Comparison of ENCODE assay signal across 8 cellular contexts in genomic region chr5:141417494-141418172, GRCh38. TPM values are rescaled to one million over a fixed set of nuclear protein-coding genes. Genes with fewer than 3 reads are reported as not detected.
DNase-seq lines count a peak whose midpoint lies in the region; ATAC-seq and TF ChIP-seq lines count a peak whose summit lies in the region.
"Not testable (repeated sequence)": the region's sequence is repeated elsewhere in the genome, so short reads cannot be mapped to it uniquely, and the experiment has no call there.

TSS of gene PCDHGB7 (plus strand) at chr5:141417677. CDS start at chr5:141417860, 183 bp downstream.

- not testable (repeated sequence) for H3K9ac ChIP-seq in colonic mucosa (ENCODE audit: low read depth in 2 of 2, low read length in 2 of 2)

- H3K4me1 Mint-ChIP-seq in immature natural killer cell, result peaks cover 37 to 68% of the 10 kb centered on the region in 2 donors

- DNase-seq in NCI-H1105 treated with DMSO at 0.1 percent for 48 hours (lab: John Stamatoyannopoulos, UW), result peak; percentile 69
- DNase-seq in colonic mucosa, result peak; percentile 52
- DNase-seq in immature natural killer cell, result peak; percentile 22 to 53 (median 51)
- peak; percentile 58 for DNase-seq in renal cortical epithelial cell (ENCODE audit: low read depth)

- peak within 1 kb of the TSS; percentile 71 to 85 (median 74) for H3K4me3 Mint-ChIP-seq in immature natural killer cell

- intact Hi-C loops in colonic mucosa (cut with DNase I), result loop anchor here (10.0 kb wide), 2 partner anchors 107 to 147 kb away; no protein-coding TSS in a partner anchor

- H3K36me3 Mint-ChIP-seq in immature natural killer cell, result peaks cover 0 to 21% (median 20%) of the 10 kb centered on the region in 3 donors

- peak within 1 kb of the TSS in 3 of 6 donors; percentile 41 to 58 (median 45) for H3K27ac Mint-ChIP-seq in immature natural killer cell

- not testable (repeated sequence) for H3K27me3 ChIP-seq in colonic mucosa

- not testable (repeated sequence) for H3K36me3 ChIP-seq in colonic mucosa

- peak; percentile 89 for TF ChIP-seq CTCF in 22Rv1 (IDR thresholded peaks at IDR 0.05)
- TF ChIP-seq CTCF in WI38 (IDR thresholded peaks at IDR 0.05; ENCODE audit: low read depth, low read length), result peak; percentile 95
- peak; percentile 32 for TF ChIP-seq CTCF in colonic mucosa (IDR thresholded peaks at IDR 0.05)

- ATAC-seq in GM18517 (IDR thresholded peaks at IDR 0.05; ENCODE audit: unreplicated experiment) (peak; percentile 76), HG02852 (IDR thresholded peaks at IDR 0.05; ENCODE audit: unreplicated experiment) (peak; percentile 75)

- H3K4me1 ChIP-seq in colonic mucosa, result not testable (repeated sequence)

- H3K27ac ChIP-seq in 22Rv1, colonic mucosa: not testable (repeated sequence)

- H3K9me3 ChIP-seq in colonic mucosa, result not testable (repeated sequence)

- peaks cover 12 to 59% (median 36%) of the 10 kb centered on the region in 6 donors for H3K9me3 Mint-ChIP-seq in immature natural killer cell

- H3K27me3 Mint-ChIP-seq in immature natural killer cell (ENCODE audit: low read depth in 3 of 3), result peaks cover 67 to 77% (median 71%) of the 10 kb centered on the region in 3 donors

- H3K4me3 ChIP-seq in WI38 (ENCODE audit: low read depth, low read length) (peak within 1 kb of the TSS; percentile 54), colonic mucosa (peak within 1 kb of the TSS; percentile 26)

RNA-seq across cellular contexts. Expression of gene PCDHGB7, which starts in this region (rescaled TPM):
- total RNA-seq in colonic mucosa (1 to 10 TPM; 2.5 to 3.3 TPM), renal cortical epithelial cell (1.7 and 10.4 TPM in 2 replicates)
- polyA plus RNA-seq in immature natural killer cell, result under 1 TPM in 1 of 3 donors, not detected in 2; 0.13 TPM

Comparison
In these comparisons a context has a peak if more than half of its experiments do, and no peak if none do; other contexts are left out.
1. Peak in DNase-seq in immature natural killer cell; RNA of the gene not detected or under 1 TPM.
2. CTCF ChIP-seq: peak in every context shown above with its lines; median percentile 95 in WI38; 89 in 22Rv1; 32 in colonic mucosa.